ENCODE assay signal across 24 cellular contexts in the genomic region with DNA sequence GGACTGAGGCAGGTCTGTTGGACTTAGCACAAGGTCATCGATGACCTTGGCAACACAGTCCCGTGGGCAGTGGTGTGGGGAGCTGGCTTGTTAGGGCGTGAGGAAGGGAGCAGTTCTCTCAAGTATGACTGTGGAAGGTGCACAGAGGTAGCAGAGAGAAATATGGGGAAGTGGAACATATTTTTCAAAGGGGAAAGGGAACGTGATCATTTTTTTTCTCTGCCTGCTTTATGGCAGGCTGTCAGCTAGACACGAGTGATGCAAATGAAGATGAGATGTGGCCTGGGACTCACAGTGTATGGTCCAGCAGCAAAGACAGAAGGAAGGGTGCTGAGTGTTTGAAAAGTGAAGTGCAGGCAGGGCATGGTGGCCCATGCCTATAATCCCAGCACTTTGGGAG. TPM values are rescaled to one million over a fixed set of nuclear protein-coding genes. Genes with fewer than 3 reads are reported as not detected.
DNase-seq lines count a peak whose midpoint lies in the region; ATAC-seq, FAIRE-seq and TF ChIP-seq lines count a peak whose summit lies in the region.
"Had no signal": no experiment of that assay in that cellular context is flagged by ENCODE, and none has a peak within 500 bp of the region (broad histone marks: within the 10 kb centered on the region; RNA-seq: fewer than 3 reads in every experiment).

No MANE protein-coding gene starts in this region.

- no peak overlapping the region for H2BK15ac ChIP-seq in IMR-90 (ENCODE audit: low read depth, low read length)

- no peak for TF ChIP-seq POLR2A in IMR-90 (IDR thresholded peaks at IDR 0.05; ENCODE audit: low read depth, low read length)

- no peak for ATAC-seq in IMR-90 (ENCODE audit: low read depth)
- peak; percentile 49 for ATAC-seq in stimulated activated memory B cell treated with anti-CD40 and anti-IgM and Interleukin-4, amounts not matched to agents 10 μg/mL and 1 μg/mL and 100 μg/mL, for 72 hours

- H2AK9ac ChIP-seq in IMR-90 (replicated peaks; ENCODE audit: low read depth, low read length, poor library complexity): no peak overlapping the region

- H3K4me3 Mint-ChIP-seq in stimulated activated memory B cell treated with anti-CD40 and anti-IgM and Interleukin-4, amounts not matched to agents 10 μg/mL and 1 μg/mL and 100 μg/mL, for 72 hours: no peak overlapping the region

- H3K4me1 ChIP-seq in IMR-90 (ENCODE audit: control insufficient read depth, insufficient read depth, low read length) (peaks cover 19% of the 10 kb centered on the region), trophoblast cell (ENCODE audit: control insufficient read depth in 1 of 2, insufficient read depth in 2 of 2, low read length in 2 of 2) (peaks cover 6 to 8% of the 10 kb centered on the region in 2 experiments)

- peaks cover 61% of the 10 kb centered on the region for H3K27me3 Mint-ChIP-seq in stimulated activated memory B cell treated with anti-CD40 and anti-IgM and Interleukin-4, amounts not matched to agents 10 μg/mL and 1 μg/mL and 100 μg/mL, for 72 hours

- BruUV-seq in IMR-90 (replicated peaks; lab: Mats Ljungman, UMichigan): no TSS peak

- no peak overlapping the region; the same call in 1 of the 2 replicates for H3K4ac ChIP-seq in IMR-90 (ENCODE audit: low read depth, low read length)
- no peak overlapping the region for H3K4ac ChIP-seq in trophoblast cell (ENCODE audit: low read depth, low read length)

- H3K9me3 Mint-ChIP-seq in stimulated activated memory B cell treated with anti-CD40 and anti-IgM and Interleukin-4, amounts not matched to agents 10 μg/mL and 1 μg/mL and 100 μg/mL, for 72 hours: no peaks in the 10 kb centered on the region

- no peaks in the 10 kb centered on the region for H3K36me3 Mint-ChIP-seq in stimulated activated memory B cell treated with anti-CD40 and anti-IgM and Interleukin-4, amounts not matched to agents 10 μg/mL and 1 μg/mL and 100 μg/mL, for 72 hours

- H3K36me3 ChIP-seq in IMR-90 (ENCODE audit: control insufficient read depth, insufficient read depth, low read length) (no peaks in the 10 kb centered on the region), bronchial epithelial cell (ENCODE audit: control insufficient read depth, insufficient read depth, low read length) (no peaks in the 10 kb centered on the region), trophoblast cell (ENCODE audit: control insufficient read depth in 1 of 2, insufficient read depth in 2 of 2, low read length in 2 of 2) (no peaks in the 10 kb centered on the region)
- H3K36me3 ChIP-seq: MG63 had no signal

- WGBS in IMR-90 (ENCODE audit: extremely low coverage in 2 of 2, insufficient read length in 1 of 2), 2 experiments: 87% methylated on average over 4 of the region's 5 CpGs; no CpG with 5 or more reads in 1 of the 2 experiments
- no CpG with 5 or more reads among the region's 5 CpGs for WGBS in trophoblast cell (ENCODE audit: extremely low coverage, insufficient coverage, insufficient read length)

- intact Hi-C loops in IMR-90 (cut with micrococcal nuclease): no loop called here

- no peak overlapping the region for H4K12ac ChIP-seq in trophoblast cell (ENCODE audit: low read depth, low read length)

- H3K23ac ChIP-seq in IMR-90 (ENCODE audit: low read depth, low read length): no peak overlapping the region
- no peak overlapping the region for H3K23ac ChIP-seq in trophoblast cell (ENCODE audit: low read length)

- no peaks in the 10 kb centered on the region for H4K20me1 ChIP-seq in IMR-90 (ENCODE audit: insufficient read depth, low read length)

- H3K79me1 ChIP-seq in IMR-90 (ENCODE audit: low read depth in 1 of 2, low read length in 2 of 2): no peaks in the 10 kb centered on the region
- H3K79me1 ChIP-seq in trophoblast cell (ENCODE audit: low read length): peaks cover 1% of the 10 kb centered on the region

- H4K5ac ChIP-seq in IMR-90 (ENCODE audit: low read depth, low read length): no peak overlapping the region

- H2BK20ac ChIP-seq in IMR-90 (ENCODE audit: low read depth, low read length): no peak overlapping the region

- DNase-seq in IMR-90: no peak
- peak; percentile 58 for DNase-seq in MV-4-11 (lab: John Stamatoyannopoulos, UW)
- no peak for DNase-seq in bronchial epithelial cell (ENCODE audit: low read depth)
- no peak for DNase-seq in NCI-H1105 (lab: John Stamatoyannopoulos, UW)
- DNase-seq in SK-N-DZ (ENCODE audit: low spot score): no peak
- DNase-seq in trophoblast cell: no peak
- DNase-seq: EL, GF-D8, MG63, NCI-H1105 treated with DMSO at 0.1 percent for 48 hours, NCI-H2029 treated with DMSO at 0.1 percent for 48 hours, NCI-H226, NCI-H524, NCI-H82, RPMI8226, SHP77, SK-N-SH had no signal

- no peak for TF ChIP-seq RAD21 in IMR-90 (IDR thresholded peaks at IDR 0.05; ENCODE audit: low read length)

- no peak overlapping the region for H2BK5ac ChIP-seq in IMR-90 (ENCODE audit: low read depth, low read length, poor library complexity, severe bottlenecking)
- no peak overlapping the region for H2BK5ac ChIP-seq in trophoblast cell (ENCODE audit: low read depth, low read length, poor library complexity)

- no peak overlapping the region for H3K27ac Mint-ChIP-seq in stimulated activated memory B cell treated with anti-CD40 and anti-IgM and Interleukin-4, amounts not matched to agents 10 μg/mL and 1 μg/mL and 100 μg/mL, for 72 hours

- H3K9me3 ChIP-seq in IMR-90 (ENCODE audit: control insufficient read depth, insufficient read depth, low read length): no peaks in the 10 kb centered on the region
- H3K9me3 ChIP-seq in trophoblast cell (ENCODE audit: insufficient read depth, low read depth, low read length): no peaks in the 10 kb centered on the region
- H3K9me3 ChIP-seq: MG63, SK-N-SH had no signal

- CTCF ChIA-PET in IMR-90 (lab: Yijun Ruan, JAX): interaction anchor here (1.1 to 1.2 kb wide), 2 partner anchors 8 to 131 kb away, joined by 3 read pairs; no protein-coding TSS in a partner anchor

- no peak overlapping the region for H3K4me3 ChIP-seq in IMR-90 (ENCODE audit: insufficient read depth, low read depth, low read length)
- no peak overlapping the region for H3K4me3 ChIP-seq in bronchial epithelial cell (ENCODE audit: low read depth, low read length)
- H3K4me3 ChIP-seq in trophoblast cell (ENCODE audit: low read depth, low read length): no peak overlapping the region
- H3K4me3 ChIP-seq: MG63, PC-9 had no signal

- in situ Hi-C loops in IMR-90 (cut with MboI; ENCODE audit: low sequenced_read_pairs): loop anchor here (25.0 kb wide), 1 partner anchor 185 kb away; no protein-coding TSS in a partner anchor

- H3K27ac ChIP-seq in IMR-90 (ENCODE audit: insufficient read depth, low read length) (no peak overlapping the region), trophoblast cell (ENCODE audit: low read depth, low read length) (no peak overlapping the region)
- H3K27ac ChIP-seq: C4-2B, PC-9 had no signal

- peaks cover 26% of the 10 kb centered on the region for H3K9me1 ChIP-seq in IMR-90 (ENCODE audit: insufficient read depth, low read length)

- TF ChIP-seq CTCF in IMR-90 (conservative IDR thresholded peaks at IDR 0.05; ENCODE audit: low read depth, low read length): no peak
- TF ChIP-seq CTCF in bronchial epithelial cell (IDR thresholded peaks at IDR 0.05; ENCODE audit: insufficient read depth, low read length, severe bottlenecking): no peak

- no peak overlapping the region for H2BK12ac ChIP-seq in trophoblast cell (ENCODE audit: low read length)

- no peak overlapping the region for H4K8ac ChIP-seq in IMR-90 (ENCODE audit: low read depth in 2 of 2, low read length in 2 of 2)
- H4K8ac ChIP-seq in trophoblast cell (ENCODE audit: low read depth, low read length): no peak overlapping the region

- dilution Hi-C loops in IMR-90 (cut with HindIII; ENCODE audit: low sequenced_read_pairs, unreplicated experiment): no loop called here

- H2AFZ ChIP-seq in IMR-90 (replicated peaks; ENCODE audit: low read length, poor library complexity): no peak overlapping the region
- H2AFZ ChIP-seq in trophoblast cell (ENCODE audit: insufficient read depth, low read length, poor library complexity): no peak overlapping the region
- H2AFZ ChIP-seq: PC-9 had no signal

- H3K18ac ChIP-seq in IMR-90 (ENCODE audit: low read depth, low read length) (no peak overlapping the region), trophoblast cell (ENCODE audit: low read length) (no peak overlapping the region)

- POLR2A ChIA-PET in IMR-90 (lab: Charles Lee; ENCODE audit: unreplicated experiment): no interaction called here

- FAIRE-seq in bronchial epithelial cell (lab: Jason Lieb, UNC): peak; percentile 18
- FAIRE-seq: A204.1, D721Med, GM19239 had no signal

- H2BK120ac ChIP-seq in IMR-90 (ENCODE audit: low read depth, low read length) (peak overlapping the region; percentile 17; the same call in 1 of the 2 replicates), trophoblast cell (ENCODE audit: insufficient read depth, low read length, poor library complexity) (no peak overlapping the region)

- no peak overlapping the region for H3K14ac ChIP-seq in IMR-90 (replicated peaks; ENCODE audit: low read depth, low read length)
- H3K14ac ChIP-seq in trophoblast cell (ENCODE audit: low read length): no peak overlapping the region

- H3K4me2 ChIP-seq in IMR-90 (ENCODE audit: low read depth, low read length) (no peak overlapping the region), trophoblast cell (ENCODE audit: low read length) (no peak overlapping the region)
- H3K4me2 ChIP-seq: PC-9, SK-N-SH had no signal

- no peak overlapping the region for H3K56ac ChIP-seq in IMR-90 (ENCODE audit: extremely low read depth, insufficient read depth, low read length)

- no peaks in the 10 kb centered on the region for H3K79me2 ChIP-seq in trophoblast cell (ENCODE audit: control insufficient read depth, insufficient read depth, low read length, poor library complexity)

- H2AK5ac ChIP-seq in IMR-90 (ENCODE audit: low read depth, low read length) (peak overlapping the region; percentile 51; the same call in 1 of the 2 replicates), trophoblast cell (ENCODE audit: low read length) (no peak overlapping the region)

- H3K27me3 ChIP-seq in IMR-90 (ENCODE audit: control insufficient read depth, insufficient read depth, low read length): peaks cover 29% of the 10 kb centered on the region
- H3K27me3 ChIP-seq in bronchial epithelial cell (ENCODE audit: control insufficient read depth, insufficient read depth, low read length): peaks cover 3% of the 10 kb centered on the region
- no peaks in the 10 kb centered on the region for H3K27me3 ChIP-seq in trophoblast cell (ENCODE audit: insufficient read depth, low read length)
- H3K27me3 ChIP-seq: MG63 had no signal

- H3K4me1 Mint-ChIP-seq in stimulated activated memory B cell treated with anti-CD40 and anti-IgM and Interleukin-4, amounts not matched to agents 10 μg/mL and 1 μg/mL and 100 μg/mL, for 72 hours: peaks cover 22% of the 10 kb centered on the region

- H4K91ac ChIP-seq in IMR-90 (ENCODE audit: insufficient read depth, low read depth, low read length) (peak overlapping the region; percentile 9; the same call in 1 of the 2 replicates), trophoblast cell (ENCODE audit: low read depth, low read length) (no peak overlapping the region)

- no peak overlapping the region for H3K9ac ChIP-seq in IMR-90 (ENCODE audit: low read depth, low read length)
- H3K9ac ChIP-seq in trophoblast cell (ENCODE audit: low read length): no peak overlapping the region
- H3K9ac ChIP-seq: SK-N-SH had no signal

RNA-seq across cellular contexts. Expression of a gene that starts 30.6 kb away (rescaled TPM):
- total RNA-seq in IMR-90 (2012; rRNA removed): under 0.01 TPM in 2 replicates
- polyA plus RNA-seq in IMR-90 (2012; rRNA removed): 0.39 and 0.60 TPM in 2 replicates
- polyA plus RNA-seq in IMR-90 (2012; cell fraction: cytosol; rRNA removed): 0.30 and 1.3 TPM in 2 replicates
- 0.39 and 0.83 TPM in 2 replicates for polyA plus RNA-seq in IMR-90 (2012; cell fraction: nucleus; rRNA removed; ENCODE audit: low replicate concordance)
- total RNA-seq in bronchial epithelial cell: not detected in 2 replicates
- polyA plus RNA-seq in SK-N-DZ (2014; cell fraction: cytosol; rRNA removed): 3.1 and 3.7 TPM in 2 replicates
- polyA plus RNA-seq in SK-N-DZ (2014; cell fraction: nucleus; rRNA removed): 1.9 and 3.0 TPM in 2 replicates
- polyA plus RNA-seq in trophoblast cell (2013): not detected in 2 replicates
- total RNA-seq: LHCN-M2, PC-9 had no signal
- polyA plus RNA-seq: SK-N-SH had no signal

RNA-seq across cellular contexts. Expression of a gene that starts 50.7 kb away (rescaled TPM):
- total RNA-seq in IMR-90 (2012; rRNA removed) (3.0 and 3.1 TPM in 2 replicates), bronchial epithelial cell (0.13 and 0.26 TPM in 2 replicates)
- polyA plus RNA-seq in IMR-90 (2012; rRNA removed): 4.7 and 5.0 TPM in 2 replicates
- polyA plus RNA-seq in IMR-90 (2012; cell fraction: cytosol; rRNA removed): 3.3 and 6.1 TPM in 2 replicates
- polyA plus RNA-seq in IMR-90 (2012; cell fraction: nucleus; rRNA removed; ENCODE audit: low replicate concordance): 9.5 and 11.7 TPM in 2 replicates
- polyA plus RNA-seq in SK-N-DZ (2014; cell fraction: cytosol; rRNA removed): not detected in 2 replicates
- polyA plus RNA-seq in SK-N-DZ (2014; cell fraction: nucleus; rRNA removed): 0.33 TPM in 1 of 2 replicates, not detected in the other
- 0.15 and 0.18 TPM in 2 replicates for polyA plus RNA-seq in trophoblast cell (2013)
